In genomic region chr1:157312270-157312812, GRCh38 we compare ENCODE assay signal across 1 cellular context.
A peak's percentile ranks its signal among the peaks of the same experiment; 100 is the strongest.
TF ChIP-seq lines count a peak whose summit lies in the region.

No MANE protein-coding gene starts in this region.

TF ChIP-seq in K562, 482 proteins besides CTCF, POLR2A, EP300 and RAD21 (continued from another document and continues in another):
- no peak for TF ChIP-seq BCLAF1 (IDR thresholded peaks at IDR 0.05; ENCODE audit: borderline replicate concordance in 1 of 2, control insufficient read depth in 1 of 2, low read depth in 2 of 2, low read length in 1 of 2)
- no peak for TF ChIP-seq ZNF507 (tag; conservative IDR thresholded peaks at IDR 0.05)
- TF ChIP-seq DACH1 (IDR thresholded peaks at IDR 0.05; ENCODE audit: partially characterized antibody), result no peak
- TF ChIP-seq HNRNPH1 (optimal IDR thresholded peaks at IDR 0.05; ENCODE audit: low read depth, low read length), result no peak
- no peak for TF ChIP-seq HDAC2 (IDR thresholded peaks at IDR 0.05)
- TF ChIP-seq NFYB (IDR thresholded peaks at IDR 0.05; ENCODE audit: extremely low read depth, insufficient read length), result no peak
- TF ChIP-seq HOXB6 (CRISPR knock-in tag; IDR thresholded peaks at IDR 0.05; ENCODE audit: borderline replicate concordance), result no peak
- TF ChIP-seq NFRKB (IDR thresholded peaks at IDR 0.05; ENCODE audit: low read depth), result no peak
- TF ChIP-seq ZNF398 (CRISPR knock-in tag; IDR thresholded peaks at IDR 0.05), result no peak
- no peak for TF ChIP-seq PHB2 (IDR thresholded peaks at IDR 0.05; ENCODE audit: low read depth)
- TF ChIP-seq ZNF316 (IDR thresholded peaks at IDR 0.05), result no peak
- TF ChIP-seq NR3C1 (CRISPR knock-in tag; IDR thresholded peaks at IDR 0.05), result no peak
- TF ChIP-seq ZBTB17 (CRISPR knock-in tag; IDR thresholded peaks at IDR 0.05), result no peak
- TF ChIP-seq FOXJ3 (CRISPR knock-in tag; IDR thresholded peaks at IDR 0.05), result no peak
- TF ChIP-seq KDM5B (IDR thresholded peaks at IDR 0.05; ENCODE audit: insufficient replicate concordance, low read depth, low read length), result no peak
- TF ChIP-seq VEZF1 (CRISPR knock-in tag; IDR thresholded peaks at IDR 0.05), result no peak
- TF ChIP-seq MAFG (tag; conservative IDR thresholded peaks at IDR 0.05), result no peak
- no peak for TF ChIP-seq FOXP1 (CRISPR knock-in tag; IDR thresholded peaks at IDR 0.05)
- TF ChIP-seq MAX (CRISPR knock-in tag; IDR thresholded peaks at IDR 0.05), result no peak
- no peak for TF ChIP-seq ZNF354B (CRISPR knock-in tag; IDR thresholded peaks at IDR 0.05)
- no peak for TF ChIP-seq MTA2 (IDR thresholded peaks at IDR 0.05; ENCODE audit: low read depth)
- TF ChIP-seq CREBBP (IDR thresholded peaks at IDR 0.05; ENCODE audit: low read depth, low read length), result no peak
- no peak for TF ChIP-seq TAL1 (IDR thresholded peaks at IDR 0.05)
- no peak for TF ChIP-seq HNRNPL (IDR thresholded peaks at IDR 0.05; ENCODE audit: low read depth, low read length)
- TF ChIP-seq PRPF4 (IDR thresholded peaks at IDR 0.05; ENCODE audit: insufficient read depth, low read depth, low read length, poor library complexity, severe bottlenecking), result no peak
- no peak for TF ChIP-seq PURB (CRISPR knock-in tag; IDR thresholded peaks at IDR 0.05; ENCODE audit: low read depth)
- TF ChIP-seq ZNF609 (CRISPR knock-in tag; IDR thresholded peaks at IDR 0.05; ENCODE audit: borderline replicate concordance), result no peak
- TF ChIP-seq KLF1 (tag; IDR thresholded peaks at IDR 0.05), result no peak
- no peak for TF ChIP-seq HBP1 (CRISPR knock-in tag; IDR thresholded peaks at IDR 0.05)
- no peak for TF ChIP-seq NFE2 (IDR thresholded peaks at IDR 0.05; ENCODE audit: low read depth)
- no peak for TF ChIP-seq NBN (IDR thresholded peaks at IDR 0.05; ENCODE audit: low read depth)
- no peak for TF ChIP-seq RBM14 (IDR thresholded peaks at IDR 0.05; ENCODE audit: borderline replicate concordance, insufficient read depth, low read depth, low read length)
- no peak for TF ChIP-seq GATAD2A (IDR thresholded peaks at IDR 0.05)
- no peak for TF ChIP-seq ZBTB26 (CRISPR knock-in tag; IDR thresholded peaks at IDR 0.05)
- TF ChIP-seq HCFC1 (IDR thresholded peaks at IDR 0.05; ENCODE audit: low read depth, low read length), result no peak
- no peak for TF ChIP-seq MCM5 (IDR thresholded peaks at IDR 0.05; ENCODE audit: low read depth)
- peak; percentile 93 for TF ChIP-seq ATF3 (IDR thresholded peaks at IDR 0.05)
- TF ChIP-seq ATF3 (CRISPR knock-in tag; conservative IDR thresholded peaks at IDR 0.05), result peak; percentile 92
- TF ChIP-seq SRF (CRISPR knock-in tag; IDR thresholded peaks at IDR 0.05), result peak in 1 of 2 experiments; percentile 55; a peak in 1 of 4 replicates
- TF ChIP-seq TAF1 (IDR thresholded peaks at IDR 0.05; ENCODE audit: control insufficient read depth, extremely low read depth, insufficient read depth, low read length, severe bottlenecking), result no peak
- TF ChIP-seq CXXC5 (CRISPR knock-in tag; IDR thresholded peaks at IDR 0.05), result peak; percentile 49; the same call in 1 of the 2 replicates
- TF ChIP-seq ZNF24 (IDR thresholded peaks at IDR 0.05), result no peak
- no peak for TF ChIP-seq ZNF551 (CRISPR knock-in tag; IDR thresholded peaks at IDR 0.05)
- no peak for TF ChIP-seq SP2 (IDR thresholded peaks at IDR 0.05; ENCODE audit: extremely low read depth, low read depth, low read length, poor library complexity, severe bottlenecking)
- TF ChIP-seq SUPT5H (IDR thresholded peaks at IDR 0.05), result no peak
- TF ChIP-seq CLOCK (CRISPR knock-in tag; IDR thresholded peaks at IDR 0.05; ENCODE audit: borderline replicate concordance), result no peak
- TF ChIP-seq TFAM (CRISPR knock-in tag; conservative IDR thresholded peaks at IDR 0.05), result no peak
- peak; percentile 55; the same call in 1 of the 2 replicates for TF ChIP-seq LEF1 (IDR thresholded peaks at IDR 0.05)
- no peak for TF ChIP-seq SIRT6 (IDR thresholded peaks at IDR 0.05; ENCODE audit: low read depth, low read length)
- 0 out of 2 replicates have a peak, but pooled peaks have one; percentile 19 for TF ChIP-seq PTTG1 (tag; IDR thresholded peaks at IDR 0.05; ENCODE audit: low read depth)
- TF ChIP-seq ZNF277 (CRISPR knock-in tag; IDR thresholded peaks at IDR 0.05; ENCODE audit: borderline replicate concordance), result no peak
- TF ChIP-seq ATF7 (IDR thresholded peaks at IDR 0.05), result 0 out of 2 replicates have a peak, but pooled peaks have one; percentile 15
